In the genomic region with DNA sequence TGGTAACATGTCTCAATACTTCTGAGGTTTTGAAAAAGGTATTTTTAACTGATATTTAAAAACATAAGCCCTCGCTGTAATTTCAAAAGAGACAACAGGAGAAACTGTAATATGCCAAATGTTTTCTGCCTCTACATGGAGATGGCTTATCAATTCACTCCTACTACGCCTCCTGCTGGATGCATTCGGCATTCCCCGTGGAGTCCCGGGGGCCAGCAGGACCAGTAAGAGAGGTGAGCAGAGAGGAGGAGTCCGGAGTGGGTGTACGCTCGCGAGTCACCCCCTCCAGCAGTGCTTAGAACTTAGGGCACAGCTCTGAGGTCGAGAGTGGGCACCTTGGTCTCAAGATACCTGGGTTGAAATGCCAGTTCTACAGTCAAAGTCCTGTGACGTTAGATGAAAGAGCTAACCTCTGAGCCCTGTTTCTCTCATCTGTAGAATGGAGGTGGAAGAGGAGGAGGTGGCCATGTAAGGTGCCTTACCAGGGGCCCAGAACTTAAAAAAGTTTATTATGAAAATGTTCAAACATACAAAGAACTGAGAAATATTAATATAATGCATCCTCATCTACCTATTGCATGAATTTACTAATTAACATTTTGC, we compare ENCODE assay signal across 8 cellular contexts.
DNase-seq lines count a peak whose midpoint lies in the region; ATAC-seq, FAIRE-seq and TF ChIP-seq lines count a peak whose summit lies in the region.

No MANE protein-coding gene starts in this region.

- intact Hi-C loops in sciatic nerve (cut with DNase I): loop anchor here (10.0 kb wide), 1 partner anchor 108 kb away; a partner anchor contains a TSS

- ATAC-seq in HG03354 (IDR thresholded peaks at IDR 0.05; ENCODE audit: poor library complexity, severe bottlenecking, unreplicated experiment) (peak; percentile 54), sciatic nerve (peak; percentile 45), GM21447 (IDR thresholded peaks at IDR 0.05; ENCODE audit: unreplicated experiment) (no peak), HG03442 (IDR thresholded peaks at IDR 0.05; ENCODE audit: unreplicated experiment) (no peak), HG03520 (IDR thresholded peaks at IDR 0.05; ENCODE audit: unreplicated experiment) (no peak)

- no peak overlapping the region for H3K4me3 ChIP-seq in epithelial cell of proximal tubule (ENCODE audit: low read depth, low read length)

- peak; percentile 34 for TF ChIP-seq CTCF in D721Med (IDR thresholded peaks at IDR 0.05; ENCODE audit: insufficient read depth, missing control alignments)
- TF ChIP-seq CTCF in epithelial cell of proximal tubule (conservative IDR thresholded peaks at IDR 0.05; ENCODE audit: low read depth, low read length): peak; percentile 86

- FAIRE-seq in D721Med (lab: Jason Lieb, UNC): no peak

- DNase-seq in D721Med (ENCODE audit: insufficient read length, low spot score): peak; percentile 56
- peak; percentile 49 for DNase-seq in activated CD4-positive, CD25-positive, alpha-beta regulatory T cell treated with anti-CD3 and anti-CD28 coated beads, Interleukin-2, amount 50 U/mL, for 72 hours
- DNase-seq in epithelial cell of proximal tubule (ENCODE audit: low read depth): no peak
- DNase-seq in sciatic nerve (ENCODE audit: low spot score): peak; percentile 32

Comparison
In these comparisons a context has a peak if more than half of its experiments do, and no peak if none do; other contexts are left out.
1. ATAC-seq: peak in HG03354 (single experiment) and sciatic nerve (single experiment); none in GM21447 (single experiment), HG03442 (single experiment) and HG03520 (single experiment).